26 cellular contexts compared by ENCODE assay signal in genomic region chr2:217559084-217559483, GRCh38.
"Had no signal": no experiment of that assay in that cellular context is flagged by ENCODE, and none has a peak within 500 bp of the region (broad histone marks: within the 10 kb centered on the region; RNA-seq: fewer than 3 reads in every experiment).

No MANE protein-coding gene starts in this region.

- H3K27me3 ChIP-seq: colonic mucosa, gastroesophageal sphincter, hepatocyte, neural progenitor cell, right atrium auricular region, stomach, thyroid gland, upper lobe of right lung had no signal

- DNase-seq: activated B cell treated with CpG ODN at 0.5 μM for 24 hours; activated CD4-positive, alpha-beta T cell treated with anti-CD3 and anti-CD28 coated beads for 36 hours; activated CD8-positive, alpha-beta T cell treated with anti-CD3 and anti-CD28 coated beads, Interleukin-2, amount 10 ng/mL, durations not matched to agents 7 days and 5 days; activated effector memory CD4-positive, alpha-beta T cell treated with Interleukin-2 at 50 U/mL for 16 hours; activated naive CD4-positive, alpha-beta T cell treated with Interleukin-2 at 50 U/mL for 16 hours; activated T-cell treated with anti-CD3 and anti-CD28 coated beads for 4 hours; anterior cingulate cortex; colonic mucosa; effector CD8-positive, alpha-beta T cell; erythroblast; left cardiac atrium; midbrain; naive thymus-derived CD4-positive, alpha-beta T cell; occipital lobe; stimulated activated CD4-positive, alpha-beta T cell treated with anti-CD3 and anti-CD28 coated beads, Interleukin-1b, Interleukin-23, amount 100 ng/mL, for 48 hours; stimulated activated naive B cell treated with anti-CD40 and anti-IgM and Interleukin-4, amounts not matched to agents 10 μg/mL and 1 μg/mL and 100 μg/mL, for 72 hours; stomach; T-helper 2 cell; thyroid gland; upper lobe of right lung had no signal

- H3K27ac ChIP-seq: colonic mucosa, gastroesophageal sphincter, hepatocyte, neural progenitor cell, parathyroid adenoma, right atrium auricular region, stomach, thyroid gland, upper lobe of right lung had no signal

- H3K4me1 ChIP-seq: colonic mucosa, neural progenitor cell, thyroid gland, upper lobe of right lung had no signal

- H3K4me2 ChIP-seq: hepatocyte, neural progenitor cell, smooth muscle cell had no signal

- H3K36me3 ChIP-seq: colonic mucosa, gastroesophageal sphincter, neural progenitor cell, right atrium auricular region, stomach, thyroid gland, upper lobe of right lung had no signal

- H3K4me3 ChIP-seq: colonic mucosa, gastroesophageal sphincter, hepatocyte, neural progenitor cell, right atrium auricular region, smooth muscle cell, stomach, thyroid gland, upper lobe of right lung had no signal

- ATAC-seq: activated CD4-positive, alpha-beta T cell treated with anti-CD3 and anti-CD28 coated beads for 36 hours; activated CD8-positive, alpha-beta T cell treated with anti-CD3 and anti-CD28 coated beads, Interleukin-2, amount 10 ng/mL, durations not matched to agents 7 days and 5 days; gastroesophageal sphincter; left cardiac atrium; naive thymus-derived CD4-positive, alpha-beta T cell; stimulated activated naive B cell treated with anti-CD40 and anti-IgM and Interleukin-4, amounts not matched to agents 10 μg/mL and 1 μg/mL and 100 μg/mL, for 72 hours; upper lobe of right lung had no signal

- H3K9me3 ChIP-seq: colonic mucosa, right atrium auricular region, thyroid gland, upper lobe of right lung had no signal

- H2AFZ ChIP-seq: hepatocyte, neural progenitor cell, parathyroid adenoma had no signal

- H3K9ac ChIP-seq: neural progenitor cell, parathyroid adenoma had no signal
